In genomic region chr5:126686451-126687126, GRCh38 we compare ENCODE assay signal across 15 cellular contexts.
DNase-seq lines count a peak whose midpoint lies in the region; ATAC-seq and TF ChIP-seq lines count a peak whose summit lies in the region.
"Had no signal": no experiment of that assay in that cellular context is flagged by ENCODE, and none has a peak within 500 bp of the region (broad histone marks: within the 10 kb centered on the region; RNA-seq: fewer than 3 reads in every experiment).

No MANE protein-coding gene starts in this region.

- H3K27me3 Mint-ChIP-seq in stimulated activated naive CD8-positive, alpha-beta T cell treated with anti-CD3 and anti-CD28 coated beads, Interleukin-15, amount 100 ng/mL, for 72 hours, result peaks cover 10% of the 10 kb centered on the region
- peaks cover 0 to 5% (median 0%) of the 10 kb centered on the region in 5 donors for H3K27me3 Mint-ChIP-seq in naive thymus-derived CD8-positive, alpha-beta T cell
- H3K27me3 Mint-ChIP-seq: memory B cell had no signal

- TF ChIP-seq CTCF in NB4 (IDR thresholded peaks at IDR 0.05; ENCODE audit: low read depth, low read length) (no peak), heart left ventricle (IDR thresholded peaks at IDR 0.05) (no peak)

- H3K36me3 Mint-ChIP-seq in naive thymus-derived CD8-positive, alpha-beta T cell, result no peaks in the 10 kb centered on the region
- H3K36me3 Mint-ChIP-seq: memory B cell had no signal

- no peak overlapping the region for H3K4me3 Mint-ChIP-seq in stimulated activated naive CD8-positive, alpha-beta T cell treated with anti-CD3 and anti-CD28 coated beads, Interleukin-15, amount 100 ng/mL, for 72 hours
- no peak overlapping the region for H3K4me3 Mint-ChIP-seq in naive thymus-derived CD8-positive, alpha-beta T cell
- H3K4me3 Mint-ChIP-seq: memory B cell had no signal

- H3K4me3 ChIP-seq in NB4 (ENCODE audit: low read depth, low read length) (no peak overlapping the region), heart left ventricle (no peak overlapping the region), H7 (ENCODE audit: insufficient read depth, low read depth, low read length) (no peak overlapping the region)
- H3K4me3 ChIP-seq: SJCRH30 had no signal

- ATAC-seq in stimulated activated naive CD8-positive, alpha-beta T cell treated with anti-CD3 and anti-CD28 coated beads, Interleukin-15, amount 100 ng/mL, for 72 hours, result no peak
- ATAC-seq in stimulated activated naive CD8-positive, alpha-beta T cell treated with anti-CD3 and anti-CD28 coated beads, Interleukin-15, Interleukin-2, amounts not matched to agents 100 U/mL and 50 U/mL, for 24 hours, result no peak
- ATAC-seq in HG02642 (IDR thresholded peaks at IDR 0.05; ENCODE audit: poor library complexity, unreplicated experiment) (peak; percentile 81), heart left ventricle (no peak)
- ATAC-seq in naive thymus-derived CD8-positive, alpha-beta T cell, result no peak

- 55 to 100% (median 74%) methylated on average over 1 of the region's 1 CpG for WGBS in heart left ventricle, 4 donors

- H3K27ac Mint-ChIP-seq in stimulated activated naive CD8-positive, alpha-beta T cell treated with anti-CD3 and anti-CD28 coated beads, Interleukin-15, amount 100 ng/mL, for 72 hours, result peak overlapping the region; percentile 19 to 43
- H3K27ac Mint-ChIP-seq in naive thymus-derived CD8-positive, alpha-beta T cell, result peak overlapping the region in 1 of 10 donors; percentile 4
- H3K27ac Mint-ChIP-seq: memory B cell had no signal

- H3K27me3 ChIP-seq in heart left ventricle (peaks cover 0 to 12% (median 0%) of the 10 kb centered on the region in 9 donors), H7 (ENCODE audit: control insufficient read depth, insufficient read depth, low read length) (no peaks in the 10 kb centered on the region)
- H3K27me3 ChIP-seq: SJCRH30 had no signal

- no peak overlapping the region for H3K27ac ChIP-seq in heart left ventricle
- H3K27ac ChIP-seq: SJCRH30 had no signal

- POLR2A ChIA-PET in naive thymus-derived CD8-positive, alpha-beta T cell (lab: Charles Lee), result no interaction called here

- no peaks in the 10 kb centered on the region for H3K9me3 Mint-ChIP-seq in stimulated activated naive CD8-positive, alpha-beta T cell treated with anti-CD3 and anti-CD28 coated beads, Interleukin-15, amount 100 ng/mL, for 72 hours
- H3K9me3 Mint-ChIP-seq in naive thymus-derived CD8-positive, alpha-beta T cell, result no peaks in the 10 kb centered on the region
- H3K9me3 Mint-ChIP-seq: memory B cell had no signal

- H3K4me1 ChIP-seq in heart left ventricle, result no peaks in the 10 kb centered on the region
- H3K4me1 ChIP-seq: SJCRH30 had no signal

- TF ChIP-seq POLR2A in NB4 (IDR thresholded peaks at IDR 0.05; ENCODE audit: extremely low read depth, insufficient read length), result no peak
- no peak for TF ChIP-seq POLR2A in heart left ventricle (IDR thresholded peaks at IDR 0.05)

- H3K36me3 ChIP-seq in heart left ventricle, result no peaks in the 10 kb centered on the region
- no peaks in the 10 kb centered on the region for H3K36me3 ChIP-seq in H7 (replicated peaks; ENCODE audit: control insufficient read depth, insufficient read depth, low read length)
- H3K36me3 ChIP-seq: SJCRH30 had no signal

- intact Hi-C loops in heart left ventricle (cut with DNase I), result no loop called here

- no peak for DNase-seq in stimulated activated naive CD8-positive, alpha-beta T cell treated with anti-CD3 and anti-CD28 coated beads, Interleukin-15, amount 100 ng/mL, for 72 hours
- no peak for DNase-seq in stimulated activated naive CD8-positive, alpha-beta T cell treated with anti-CD3 and anti-CD28 coated beads, Interleukin-15, Interleukin-2, amounts not matched to agents 100 U/mL and 50 U/mL, for 24 hours
- DNase-seq in NB4 (ENCODE audit: low read depth) (peak; percentile 77), heart left ventricle (no peak), H7 (no peak), dermis blood vessel endothelial cell (no peak)
- DNase-seq in naive thymus-derived CD8-positive, alpha-beta T cell, result no peak
- DNase-seq: activated CD4-positive, alpha-beta T cell treated with anti-CD3 and anti-CD28 coated beads for 4 hours; activated naive CD4-positive, alpha-beta T cell treated with Interleukin-2 at 50 U/mL for 16 hours; central memory CD4-positive, alpha-beta T cell; NCI-H524; stimulated activated CD4-positive, alpha-beta T cell treated with anti-CD3 and anti-CD28 coated beads, Interleukin-4, amount 100 ng/mL, for 24 hours had no signal

- H3K4me1 Mint-ChIP-seq in stimulated activated naive CD8-positive, alpha-beta T cell treated with anti-CD3 and anti-CD28 coated beads, Interleukin-15, amount 100 ng/mL, for 72 hours, result peaks cover 34% of the 10 kb centered on the region
- peaks cover 6 to 10% (median 7%) of the 10 kb centered on the region in 4 donors for H3K4me1 Mint-ChIP-seq in naive thymus-derived CD8-positive, alpha-beta T cell

- no peaks in the 10 kb centered on the region for H3K9me3 ChIP-seq in heart left ventricle
- H3K9me3 ChIP-seq: SJCRH30 had no signal
